In the genomic region with DNA sequence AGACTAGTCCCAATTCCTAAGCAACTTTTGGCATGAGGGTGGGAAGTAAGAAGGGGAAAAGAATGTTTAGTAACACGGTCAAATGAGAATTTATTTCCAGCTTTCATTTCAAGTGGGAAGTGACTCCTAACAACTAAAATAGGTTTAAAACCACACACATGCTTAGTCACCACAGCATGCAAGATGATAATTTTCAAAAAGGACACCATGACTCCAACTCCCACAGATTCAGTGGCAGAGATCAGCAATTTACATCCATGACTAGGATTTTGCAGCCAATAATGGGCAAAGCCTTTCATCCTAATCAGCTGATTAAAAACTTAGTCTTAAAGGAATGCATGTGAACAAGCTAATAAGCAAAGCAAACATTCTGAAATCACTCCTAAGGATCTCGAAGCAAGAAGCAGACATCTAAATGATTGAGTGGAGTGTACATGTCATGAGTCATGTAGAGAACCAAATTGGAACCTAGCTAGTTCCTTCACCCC, we compare ENCODE assay signal across 14 cellular contexts. TPM values are rescaled to one million over a fixed set of nuclear protein-coding genes. Genes with fewer than 3 reads are reported as not detected.
DNase-seq lines count a peak whose midpoint lies in the region; ATAC-seq and TF ChIP-seq lines count a peak whose summit lies in the region.
"Had no signal": no experiment of that assay in that cellular context is flagged by ENCODE, and none has a peak within 500 bp of the region (broad histone marks: within the 10 kb centered on the region; RNA-seq: fewer than 3 reads in every experiment).

No MANE protein-coding gene starts in this region.

- peaks cover 9% of the 10 kb centered on the region for H3K27me3 Mint-ChIP-seq in activated CD4-positive, alpha-beta memory T cell treated with anti-CD3 and anti-CD28 coated beads for 36 hours
- no peaks in the 10 kb centered on the region for H3K27me3 Mint-ChIP-seq in activated CD4-positive, alpha-beta memory T cell treated with anti-CD3 and anti-CD28 coated beads, Interleukin-2, amount 10 ng/mL, durations not matched to agents 7 days and 5 days

- peaks cover 3% of the 10 kb centered on the region for H3K36me3 Mint-ChIP-seq in activated CD4-positive, alpha-beta memory T cell treated with anti-CD3 and anti-CD28 coated beads for 36 hours
- H3K36me3 Mint-ChIP-seq in activated CD4-positive, alpha-beta memory T cell treated with anti-CD3 and anti-CD28 coated beads, Interleukin-2, amount 10 ng/mL, durations not matched to agents 7 days and 5 days (ENCODE audit: low read depth) = peaks cover 3% of the 10 kb centered on the region

- ATAC-seq in HG03565 (IDR thresholded peaks at IDR 0.05; ENCODE audit: unreplicated experiment) (no peak), right cardiac atrium (no peak)

- H3K4me3 ChIP-seq in fibroblast of the aortic adventitia (ENCODE audit: low read depth, low read length) (no peak overlapping the region), right cardiac atrium (ENCODE audit: low read length) (no peak overlapping the region)
- H3K4me3 ChIP-seq: uterus had no signal

- CTCF ChIA-PET in activated CD4-positive, alpha-beta memory T cell treated with anti-CD3 and anti-CD28 coated beads for 36 hours (lab: Charles Lee) = interaction anchor here (1.1 to 2.3 kb wide), 4 partner anchors 26 to 135 kb away, joined by 3 to 9 read pairs (median 5); no protein-coding TSS in a partner anchor
- CTCF ChIA-PET in activated CD4-positive, alpha-beta memory T cell treated with anti-CD3 and anti-CD28 coated beads, Interleukin-2, amount 10 ng/mL, durations not matched to agents 7 days and 5 days (lab: Charles Lee) = no interaction called here

- no peaks in the 10 kb centered on the region for H3K27me3 ChIP-seq in right cardiac atrium (ENCODE audit: control insufficient read depth, insufficient read depth)
- H3K27me3 ChIP-seq: uterus had no signal

- intact Hi-C loops in activated CD4-positive, alpha-beta memory T cell treated with anti-CD3 and anti-CD28 coated beads for 36 hours (cut with micrococcal nuclease) = loop anchor here (1.0 to 2.0 kb wide), 3 partner anchors 14 to 100 kb away; no protein-coding TSS in a partner anchor
- intact Hi-C loops in right cardiac atrium (cut with DNase I) = no loop called here

- no peak for TF ChIP-seq CTCF in fibroblast of the aortic adventitia (IDR thresholded peaks at IDR 0.05; ENCODE audit: insufficient read depth, low read length)

- no peak overlapping the region for H3K4me3 Mint-ChIP-seq in activated CD4-positive, alpha-beta memory T cell treated with anti-CD3 and anti-CD28 coated beads for 36 hours
- no peak overlapping the region for H3K4me3 Mint-ChIP-seq in activated CD4-positive, alpha-beta memory T cell treated with anti-CD3 and anti-CD28 coated beads, Interleukin-2, amount 10 ng/mL, durations not matched to agents 7 days and 5 days

- peaks cover 10% of the 10 kb centered on the region for H3K4me1 Mint-ChIP-seq in activated CD4-positive, alpha-beta memory T cell treated with anti-CD3 and anti-CD28 coated beads for 36 hours (ENCODE audit: low read depth)
- no peaks in the 10 kb centered on the region for H3K4me1 Mint-ChIP-seq in activated CD4-positive, alpha-beta memory T cell treated with anti-CD3 and anti-CD28 coated beads, Interleukin-2, amount 10 ng/mL, durations not matched to agents 7 days and 5 days

- no peaks in the 10 kb centered on the region for H3K4me1 ChIP-seq in right cardiac atrium (ENCODE audit: control insufficient read depth, insufficient read depth, low read length)
- H3K4me1 ChIP-seq: uterus had no signal

- POLR2A ChIA-PET in activated CD4-positive, alpha-beta memory T cell treated with anti-CD3 and anti-CD28 coated beads for 36 hours (lab: Charles Lee) = interaction anchor here (1.0 kb wide), 1 partner anchor 14 kb away, joined by 3 read pairs; no protein-coding TSS in a partner anchor
- POLR2A ChIA-PET in activated CD4-positive, alpha-beta memory T cell treated with anti-CD3 and anti-CD28 coated beads, Interleukin-2, amount 10 ng/mL, durations not matched to agents 7 days and 5 days (lab: Charles Lee) = interaction anchor here (0.7 kb wide), 1 partner anchor 109 kb away, joined by 3 read pairs; no protein-coding TSS in a partner anchor

- DNase-seq in activated CD4-positive, alpha-beta memory T cell treated with anti-CD3 and anti-CD28 coated beads for 36 hours = no peak
- DNase-seq in activated CD4-positive, alpha-beta memory T cell treated with anti-CD3 and anti-CD28 coated beads, Interleukin-2, amount 10 ng/mL, durations not matched to agents 7 days and 5 days = no peak
- DNase-seq in SKM-1 treated with dmso at 0.1 percent for 144 hours (lab: John Stamatoyannopoulos, UW; ENCODE audit: unreplicated experiment) (peak; percentile 53), fibroblast of the aortic adventitia (ENCODE audit: low read depth) (peak; percentile 78), superior temporal gyrus (ENCODE audit: extremely low spot score) (peak; percentile 38), NCI-H524 treated with DMSO at 0.1 percent for 48 hours (lab: John Stamatoyannopoulos, UW) (no peak), right cardiac atrium (no peak)
- DNase-seq: activated T-cell treated with anti-CD3 and anti-CD28 coated beads, Interleukin-2, amount 50 U/mL, for 48 hours; caudate nucleus; NCI-H2107; retina; RPMI8226; uterus had no signal

- WGBS in right cardiac atrium = 46% methylated on average over 2 of the region's 2 CpGs

- no peak overlapping the region for H3K27ac ChIP-seq in right cardiac atrium (ENCODE audit: low read length)
- H3K27ac ChIP-seq: uterus had no signal

- peak overlapping the region; percentile 10 for H3K27ac Mint-ChIP-seq in activated CD4-positive, alpha-beta memory T cell treated with anti-CD3 and anti-CD28 coated beads for 36 hours
- no peak overlapping the region for H3K27ac Mint-ChIP-seq in activated CD4-positive, alpha-beta memory T cell treated with anti-CD3 and anti-CD28 coated beads, Interleukin-2, amount 10 ng/mL, durations not matched to agents 7 days and 5 days

- H3K9me3 ChIP-seq in right cardiac atrium (ENCODE audit: control insufficient read depth, low read length) = no peaks in the 10 kb centered on the region
- H3K9me3 ChIP-seq: uterus had no signal

- H3K9me3 Mint-ChIP-seq in activated CD4-positive, alpha-beta memory T cell treated with anti-CD3 and anti-CD28 coated beads for 36 hours = peaks cover 4% of the 10 kb centered on the region
- peaks cover 3% of the 10 kb centered on the region for H3K9me3 Mint-ChIP-seq in activated CD4-positive, alpha-beta memory T cell treated with anti-CD3 and anti-CD28 coated beads, Interleukin-2, amount 10 ng/mL, durations not matched to agents 7 days and 5 days

RNA-seq across cellular contexts. Expression of a gene that starts 48.1 kb away (rescaled TPM):
- 10 to 100 TPM; 27.2 to 33.3 TPM for total RNA-seq in activated CD4-positive, alpha-beta memory T cell treated with anti-CD3 and anti-CD28 coated beads for 36 hours
- 10 to 100 TPM; 29.1 to 30.6 TPM for total RNA-seq in activated CD4-positive, alpha-beta memory T cell treated with anti-CD3 and anti-CD28 coated beads, Interleukin-2, amount 10 ng/mL, durations not matched to agents 7 days and 5 days
- total RNA-seq in fibroblast of the aortic adventitia (ENCODE audit: low replicate concordance) (20.1 and 21.1 TPM in 2 replicates), right cardiac atrium (10 to 100 TPM; 20.1 to 29.9 (median 23.8) TPM)
- polyA plus RNA-seq in right cardiac atrium = 9.8 TPM

Comparison
In these comparisons a context has a peak if more than half of its experiments do, and no peak if none do; other contexts are left out.
1. DNase-seq: peak in SKM-1 treated with dmso at 0.1 percent for 144 hours (single experiment), fibroblast of the aortic adventitia (single experiment) and superior temporal gyrus (single experiment); none in activated CD4-positive, alpha-beta memory T cell treated with anti-CD3 and anti-CD28 coated beads for 36 hours (single experiment), activated CD4-positive, alpha-beta memory T cell treated with anti-CD3 and anti-CD28 coated beads, Interleukin-2, amount 10 ng/mL, durations not matched to agents 7 days and 5 days (single experiment), NCI-H524 treated with DMSO at 0.1 percent for 48 hours (single experiment) and right cardiac atrium (0 of 3).